Comparison of ENCODE assay signal across 6 cellular contexts in the genomic region with DNA sequence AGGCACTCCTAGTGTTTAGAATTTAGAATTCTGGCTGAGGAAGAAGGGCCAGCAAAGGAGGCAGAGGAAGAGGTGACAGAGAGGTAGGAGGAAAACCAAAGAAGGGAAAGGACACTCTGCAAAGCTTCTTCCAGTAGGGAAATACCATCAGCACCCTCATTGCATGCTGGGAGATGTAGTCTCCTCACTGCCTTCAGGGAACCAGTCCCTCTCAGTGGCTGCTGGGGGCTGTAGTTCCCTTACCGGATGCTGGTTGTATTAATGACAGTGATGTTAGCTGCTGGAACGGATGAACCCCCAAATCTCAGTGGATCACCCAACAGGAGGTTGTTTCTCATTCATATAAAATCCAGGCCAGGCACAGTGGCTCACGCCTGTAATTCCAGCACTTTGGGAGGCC. TPM values are rescaled to one million over a fixed set of nuclear protein-coding genes. Genes with fewer than 3 reads are reported as not detected.
DNase-seq lines count a peak whose midpoint lies in the region; ATAC-seq, FAIRE-seq and TF ChIP-seq lines count a peak whose summit lies in the region.

No MANE protein-coding gene starts in this region.

- no peaks in the 10 kb centered on the region for H3K27me3 ChIP-seq in Peyer's patch
- no peaks in the 10 kb centered on the region for H3K27me3 ChIP-seq in endothelial cell of umbilical vein (ENCODE audit: control insufficient read depth in 2 of 2, insufficient read depth in 2 of 2, low read length in 2 of 2)

- H3K4me3 Mint-ChIP-seq in stimulated activated effector memory CD8-positive, alpha-beta T cell treated with anti-CD3 and anti-CD28 coated beads, Interleukin-12 subunit alpha, Interleukin-12 subunit beta, amount 100 ng/mL, for 72 hours = no peak overlapping the region

- H3K4me1 ChIP-seq in Peyer's patch = no peaks in the 10 kb centered on the region
- peaks cover 2% of the 10 kb centered on the region for H3K4me1 ChIP-seq in endothelial cell of umbilical vein (ENCODE audit: control insufficient read depth, extremely low read depth, insufficient read depth, low read length)

- POLR2A ChIA-PET in endothelial cell of umbilical vein (lab: Charles Lee) = no interaction called here

- peak; percentile 99 for FAIRE-seq in endothelial cell of umbilical vein (lab: Jason Lieb, UNC)

- peak; percentile 57 for ATAC-seq in GM21529 (IDR thresholded peaks at IDR 0.05; ENCODE audit: unreplicated experiment)
- ATAC-seq in stimulated activated effector memory CD8-positive, alpha-beta T cell treated with anti-CD3 and anti-CD28 coated beads, Interleukin-12 subunit alpha, Interleukin-12 subunit beta, amount 100 ng/mL, for 72 hours = peak; percentile 75

- H3K36me3 ChIP-seq in Peyer's patch = no peaks in the 10 kb centered on the region
- no peaks in the 10 kb centered on the region for H3K36me3 ChIP-seq in endothelial cell of umbilical vein (ENCODE audit: control insufficient read depth in 2 of 2, extremely low read depth in 1 of 2, insufficient read depth in 2 of 2, low read length in 2 of 2)

- H3K36me3 Mint-ChIP-seq in stimulated activated effector memory CD8-positive, alpha-beta T cell treated with anti-CD3 and anti-CD28 coated beads, Interleukin-12 subunit alpha, Interleukin-12 subunit beta, amount 100 ng/mL, for 72 hours = peaks cover 9% of the 10 kb centered on the region

- no peak for TF ChIP-seq POLR2A in Peyer's patch (IDR thresholded peaks at IDR 0.05)
- TF ChIP-seq POLR2A in endothelial cell of umbilical vein (IDR thresholded peaks at IDR 0.05; ENCODE audit: low read depth, low read length) = no peak

- no peak for TF ChIP-seq CTCF in Peyer's patch (IDR thresholded peaks at IDR 0.05)
- no peak for TF ChIP-seq CTCF in endothelial cell of umbilical vein (IDR thresholded peaks at IDR 0.05; ENCODE audit: extremely low read depth in 1 of 2, insufficient read depth in 1 of 2, low read depth in 1 of 2, low read length in 2 of 2)

- intact Hi-C loops in endothelial cell of umbilical vein (cut with micrococcal nuclease) = no loop called here

- H3K4me2 ChIP-seq in endothelial cell of umbilical vein (ENCODE audit: insufficient read depth, low read length) = no peak overlapping the region

- no peak overlapping the region for H2AFZ ChIP-seq in endothelial cell of umbilical vein (ENCODE audit: low read depth, low read length)

- H3K9me3 ChIP-seq in Peyer's patch (no peaks in the 10 kb centered on the region), endothelial cell of umbilical vein (replicated peaks; ENCODE audit: control insufficient read depth, insufficient read depth, low read length) (no peaks in the 10 kb centered on the region)

- H4K20me1 ChIP-seq in endothelial cell of umbilical vein (replicated peaks; ENCODE audit: control insufficient read depth, extremely low read depth, insufficient read depth, low read length) = no peaks in the 10 kb centered on the region

- peaks cover 3% of the 10 kb centered on the region for H3K9me3 Mint-ChIP-seq in stimulated activated effector memory CD8-positive, alpha-beta T cell treated with anti-CD3 and anti-CD28 coated beads, Interleukin-12 subunit alpha, Interleukin-12 subunit beta, amount 100 ng/mL, for 72 hours

- dilution Hi-C loops in endothelial cell of umbilical vein (cut with MboI; ENCODE audit: extremely low pct_ligation_motif_present, low sequenced_read_pairs) = no loop called here

- no peak overlapping the region for H3K27ac Mint-ChIP-seq in stimulated activated effector memory CD8-positive, alpha-beta T cell treated with anti-CD3 and anti-CD28 coated beads, Interleukin-12 subunit alpha, Interleukin-12 subunit beta, amount 100 ng/mL, for 72 hours

- no peaks in the 10 kb centered on the region for H3K9me1 ChIP-seq in endothelial cell of umbilical vein (replicated peaks; ENCODE audit: control insufficient read depth, extremely low read depth, insufficient read depth, low read length)

- no TSS peak for BruUV-seq in endothelial cell of umbilical vein (replicated peaks; lab: Mats Ljungman, UMichigan)

- peaks cover 33% of the 10 kb centered on the region for H3K4me1 Mint-ChIP-seq in stimulated activated effector memory CD8-positive, alpha-beta T cell treated with anti-CD3 and anti-CD28 coated beads, Interleukin-12 subunit alpha, Interleukin-12 subunit beta, amount 100 ng/mL, for 72 hours

- no peak overlapping the region for H3K27ac ChIP-seq in Peyer's patch
- no peak overlapping the region for H3K27ac ChIP-seq in endothelial cell of umbilical vein (ENCODE audit: insufficient read depth, low read depth, low read length)

- H3K9ac ChIP-seq in endothelial cell of umbilical vein (replicated peaks; ENCODE audit: extremely low read depth, insufficient read depth, low read length) = no peak overlapping the region

- DNase-seq in CD1c-positive myeloid dendritic cell (ENCODE audit: extremely low spot score) (peak; percentile 71), Peyer's patch (peak in 2 of 3 donors; percentile 65 to 83), endothelial cell of umbilical vein (ENCODE audit: low read depth, low spot score) (peak; percentile 61), OCI-M2 (lab: John Stamatoyannopoulos, UW; ENCODE audit: unreplicated experiment) (no peak)
- peak in 1 of 2 donors; percentile 69 for DNase-seq in stimulated activated effector memory CD8-positive, alpha-beta T cell treated with anti-CD3 and anti-CD28 coated beads, Interleukin-12 subunit alpha, Interleukin-12 subunit beta, amount 100 ng/mL, for 72 hours (ENCODE audit: low spot score in 2 of 2)

- no peaks in the 10 kb centered on the region for H3K79me2 ChIP-seq in endothelial cell of umbilical vein (ENCODE audit: control insufficient read depth, insufficient read depth, low read length)

- CTCF ChIA-PET in endothelial cell of umbilical vein (lab: Charles Lee) = interaction anchor here (0.7 to 2.5 kb wide), 4 partner anchors 13 to 181 kb away, joined by 3 to 12 read pairs (median 6); partner anchors contain the start of gene KDELR1

- no peak overlapping the region for H3K4me3 ChIP-seq in Peyer's patch
- H3K4me3 ChIP-seq in endothelial cell of umbilical vein (replicated peaks in 1 of 3; ENCODE audit: insufficient read depth in 1 of 3, low read depth in 1 of 3, low read length in 3 of 3) = no peak overlapping the region

TF ChIP-seq in endothelial cell of umbilical vein, 7 proteins besides CTCF, POLR2A, EP300 and RAD21 (continues in another document):
- TF ChIP-seq POLR2AphosphoS5 (IDR thresholded peaks at IDR 0.05; ENCODE audit: insufficient read depth, low read depth, low read length) = no peak

RNA-seq across cellular contexts. Expression of gene GRIN2D, which starts 10.1 kb away (rescaled TPM):
- total RNA-seq in Peyer's patch = under 1 TPM in 2 of 4 donors, not detected in 2; 0.27 to 0.47 TPM
- 1.8 and 2.1 TPM in 2 replicates for total RNA-seq in endothelial cell of umbilical vein
- polyA plus RNA-seq in endothelial cell of umbilical vein = 0.38 and 0.59 TPM in 2 replicates
- polyA plus RNA-seq in endothelial cell of umbilical vein (2011; cell fraction: cytosol; rRNA removed) = 0.47 and 0.52 TPM in 2 replicates
- 0.91 and 1.0 TPM in 2 replicates for polyA plus RNA-seq in endothelial cell of umbilical vein (2011; cell fraction: nucleus; rRNA removed)
- 2.6 and 6.4 TPM in 2 replicates for polyA plus RNA-seq in endothelial cell of umbilical vein (2012)
- polyA minus RNA-seq in endothelial cell of umbilical vein = 0.81 and 1.3 TPM in 2 replicates
- 1.1 TPM for polyA minus RNA-seq in endothelial cell of umbilical vein (2011; cell fraction: cytosol; rRNA and poly(A)+ RNA removed)
- 0.96 and 1.1 TPM in 2 replicates for polyA minus RNA-seq in endothelial cell of umbilical vein (2011; cell fraction: nucleus; rRNA and poly(A)+ RNA removed)

RNA-seq across cellular contexts. Expression of gene KDELR1, which starts 12.3 kb away (rescaled TPM):
- total RNA-seq in Peyer's patch (100 to 1,000 TPM in 3 of 4 donors, 10 to 100 TPM in 1; 54.5 to 136 (median 112) TPM), endothelial cell of umbilical vein (199 and 200 TPM in 2 replicates)
- 224 and 233 TPM in 2 replicates for polyA plus RNA-seq in endothelial cell of umbilical vein
- 201 and 221 TPM in 2 replicates for polyA plus RNA-seq in endothelial cell of umbilical vein (2011; cell fraction: cytosol; rRNA removed)
- 89.6 and 98.5 TPM in 2 replicates for polyA plus RNA-seq in endothelial cell of umbilical vein (2011; cell fraction: nucleus; rRNA removed)
- polyA plus RNA-seq in endothelial cell of umbilical vein (2012) = 228 and 230 TPM in 2 replicates
- polyA minus RNA-seq in endothelial cell of umbilical vein = 174 and 180 TPM in 2 replicates
- polyA minus RNA-seq in endothelial cell of umbilical vein (2011; cell fraction: cytosol; rRNA and poly(A)+ RNA removed) = 65.6 TPM
- 23.2 and 33.9 TPM in 2 replicates for polyA minus RNA-seq in endothelial cell of umbilical vein (2011; cell fraction: nucleus; rRNA and poly(A)+ RNA removed)

RNA-seq across cellular contexts. Expression of gene SYNGR4, which starts 39.4 kb away (rescaled TPM):
- not detected for total RNA-seq in Peyer's patch
- total RNA-seq in endothelial cell of umbilical vein = not detected in 2 replicates
- not detected in 2 replicates for polyA plus RNA-seq in endothelial cell of umbilical vein
- polyA plus RNA-seq in endothelial cell of umbilical vein (2011; cell fraction: cytosol; rRNA removed) = not detected in 2 replicates
- polyA plus RNA-seq in endothelial cell of umbilical vein (2011; cell fraction: nucleus; rRNA removed) = not detected in 2 replicates
- not detected in 2 replicates for polyA plus RNA-seq in endothelial cell of umbilical vein (2012)
- not detected in 2 replicates for polyA minus RNA-seq in endothelial cell of umbilical vein
- not detected for polyA minus RNA-seq in endothelial cell of umbilical vein (2011; cell fraction: cytosol; rRNA and poly(A)+ RNA removed)
- polyA minus RNA-seq in endothelial cell of umbilical vein (2011; cell fraction: nucleus; rRNA and poly(A)+ RNA removed) = not detected in 2 replicates

RNA-seq across cellular contexts. Expression of gene TMEM143, which starts 39.9 kb away (rescaled TPM):
- total RNA-seq in Peyer's patch (10 to 100 TPM in 3 of 4 donors, 1 to 10 TPM in 1; 8.6 to 30.5 (median 20.0) TPM), endothelial cell of umbilical vein (4.6 and 7.3 TPM in 2 replicates)
- 5.4 and 6.2 TPM in 2 replicates for polyA plus RNA-seq in endothelial cell of umbilical vein
- polyA plus RNA-seq in endothelial cell of umbilical vein (2011; cell fraction: cytosol; rRNA removed) = 3.0 and 3.7 TPM in 2 replicates
- polyA plus RNA-seq in endothelial cell of umbilical vein (2011; cell fraction: nucleus; rRNA removed) = 15.8 and 21.1 TPM in 2 replicates
- 2.5 and 4.5 TPM in 2 replicates for polyA plus RNA-seq in endothelial cell of umbilical vein (2012)
- 3.7 and 4.2 TPM in 2 replicates for polyA minus RNA-seq in endothelial cell of umbilical vein
- polyA minus RNA-seq in endothelial cell of umbilical vein (2011; cell fraction: cytosol; rRNA and poly(A)+ RNA removed) = 10.2 TPM
- polyA minus RNA-seq in endothelial cell of umbilical vein (2011; cell fraction: nucleus; rRNA and poly(A)+ RNA removed) = 3.8 and 3.9 TPM in 2 replicates

RNA-seq across cellular contexts. Expression of gene GRWD1, which starts 42.2 kb away (rescaled TPM):
- total RNA-seq in Peyer's patch (10 to 100 TPM in 3 of 4 donors, 1 to 10 TPM in 1; 10.0 to 17.6 (median 15.6) TPM), endothelial cell of umbilical vein (52.7 and 52.8 TPM in 2 replicates)
- 26.3 and 26.8 TPM in 2 replicates for polyA plus RNA-seq in endothelial cell of umbilical vein
- polyA plus RNA-seq in endothelial cell of umbilical vein (2011; cell fraction: cytosol; rRNA removed) = 24.3 and 29.0 TPM in 2 replicates
- 18.1 and 25.8 TPM in 2 replicates for polyA plus RNA-seq in endothelial cell of umbilical vein (2011; cell fraction: nucleus; rRNA removed)
- 30.6 and 31.3 TPM in 2 replicates for polyA plus RNA-seq in endothelial cell of umbilical vein (2012)
- polyA minus RNA-seq in endothelial cell of umbilical vein = 12.5 and 21.5 TPM in 2 replicates
- 36.8 TPM for polyA minus RNA-seq in endothelial cell of umbilical vein (2011; cell fraction: cytosol; rRNA and poly(A)+ RNA removed)
- 9.3 and 11.5 TPM in 2 replicates for polyA minus RNA-seq in endothelial cell of umbilical vein (2011; cell fraction: nucleus; rRNA and poly(A)+ RNA removed)
